9 cellular contexts compared by ENCODE assay signal in the genomic region with DNA sequence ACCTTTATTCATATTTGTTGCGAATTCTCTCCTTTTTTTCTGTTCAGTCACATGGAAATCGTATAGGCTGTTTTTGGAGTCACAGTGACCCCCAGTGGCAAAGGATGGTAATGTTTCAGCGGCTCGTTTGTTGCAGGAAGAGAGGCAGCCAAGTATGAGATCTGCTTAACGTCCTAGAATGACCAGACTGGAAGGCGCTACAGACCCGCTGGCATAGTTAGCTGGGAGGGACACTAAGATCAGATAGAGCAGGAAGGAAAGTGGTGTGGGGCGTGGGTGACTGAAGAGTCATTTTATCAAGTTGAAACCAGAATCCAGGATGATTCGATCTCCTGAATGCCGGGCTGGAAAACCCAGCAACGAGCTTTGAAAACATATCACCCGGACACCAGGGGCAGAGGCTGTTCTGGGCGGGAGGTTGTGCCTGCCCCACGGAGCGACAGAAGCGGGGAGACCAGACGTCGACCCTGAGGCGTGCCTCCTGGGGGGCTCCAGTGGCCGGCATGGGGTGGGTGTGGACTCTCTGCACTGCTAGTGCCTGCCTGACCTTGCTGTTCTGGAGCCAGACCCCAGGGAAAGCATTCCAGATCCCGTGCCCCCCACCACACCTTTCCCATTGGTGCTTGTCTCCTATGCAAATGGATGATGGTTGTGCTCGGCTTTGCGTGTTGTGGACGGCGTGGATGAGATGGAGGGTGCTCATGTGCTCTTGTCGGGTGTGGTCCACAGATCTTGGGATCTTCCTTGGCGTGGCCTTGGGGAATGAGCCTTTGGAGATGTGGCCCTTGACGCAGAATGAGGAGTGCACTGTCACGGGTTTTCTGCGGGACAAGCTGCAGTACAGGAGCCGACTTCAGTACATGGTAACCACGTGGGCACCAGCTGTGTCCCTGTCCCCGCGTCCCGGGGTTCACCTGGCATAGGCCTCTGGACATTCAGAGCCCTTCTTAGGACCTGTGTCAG. TPM values are rescaled to one million over a fixed set of nuclear protein-coding genes. Genes with fewer than 3 reads are reported as not detected.
A peak's percentile ranks its signal among the peaks of the same experiment; 100 is the strongest.
DNase-seq lines count a peak whose midpoint lies in the region; ATAC-seq and TF ChIP-seq lines count a peak whose summit lies in the region.
"Had no signal": no experiment of that assay in that cellular context is flagged by ENCODE, and none has a peak within 500 bp of the region (broad histone marks: within the 10 kb centered on the region; RNA-seq: fewer than 3 reads in every experiment).

No MANE protein-coding gene starts in this region.

- H3K36me3 Mint-ChIP-seq in CD4-positive, alpha-beta memory T cell = no peaks in the 10 kb centered on the region
- H3K36me3 Mint-ChIP-seq in chondrocyte (ENCODE audit: low read depth) = peaks cover 1% of the 10 kb centered on the region

- peak overlapping the region in 4 of 8 donors; percentile 47 to 80 (median 68) for H3K4me3 Mint-ChIP-seq in CD4-positive, alpha-beta memory T cell
- H3K4me3 Mint-ChIP-seq in chondrocyte (ENCODE audit: unreplicated experiment) = peak overlapping the region; percentile 43

- H3K36me3 ChIP-seq in CD4-positive, alpha-beta memory T cell (ENCODE audit: insufficient read depth, low read length) = no peaks in the 10 kb centered on the region
- no peaks in the 10 kb centered on the region for H3K36me3 ChIP-seq in HEK293 (ENCODE audit: control insufficient read depth in 2 of 2, insufficient read depth in 1 of 2, low read length in 2 of 2)

- ATAC-seq in HG02623 (IDR thresholded peaks at IDR 0.05; ENCODE audit: unreplicated experiment) = no peak

- H3K9me3 Mint-ChIP-seq in CD4-positive, alpha-beta memory T cell = no peaks in the 10 kb centered on the region
- no peaks in the 10 kb centered on the region for H3K9me3 Mint-ChIP-seq in chondrocyte (ENCODE audit: low read depth)

- peaks cover 0 to 5% (median 4%) of the 10 kb centered on the region in 4 donors for H3K4me1 Mint-ChIP-seq in CD4-positive, alpha-beta memory T cell
- peaks cover 40% of the 10 kb centered on the region for H3K4me1 Mint-ChIP-seq in chondrocyte (ENCODE audit: low read depth)

- CTCF ChIA-PET in CD4-positive, alpha-beta memory T cell (lab: Charles Lee; ENCODE audit: partially characterized antibody) = interaction anchor here (0.8 to 2.5 kb wide), 15 partner anchors 10 to 860 kb away, joined by 3 to 10 read pairs (median 3); no protein-coding TSS in a partner anchor
- CTCF ChIA-PET in HEK293 (lab: Yijun Ruan, JAX) = interaction anchor here (0.6 to 4.2 kb wide), 30 partner anchors 8 to 885 kb away, joined by 3 to 27 read pairs (median 4); no protein-coding TSS in a partner anchor

- no peaks in the 10 kb centered on the region for H3K27me3 ChIP-seq in CD4-positive, alpha-beta memory T cell (ENCODE audit: insufficient read depth, low read length)

- peak overlapping the region in 3 of 7 donors; percentile 14 to 84 (median 58) for H3K27ac Mint-ChIP-seq in CD4-positive, alpha-beta memory T cell
- H3K27ac Mint-ChIP-seq in chondrocyte (ENCODE audit: unreplicated experiment) = peak overlapping the region; percentile 80

- no peaks in the 10 kb centered on the region for H3K9me3 ChIP-seq in CD4-positive, alpha-beta memory T cell (ENCODE audit: control insufficient read depth in 1 of 2, low read length in 2 of 2)
- H3K9me3 ChIP-seq in HEK293 (ENCODE audit: control insufficient read depth, insufficient read depth, low read depth, low read length) = no peaks in the 10 kb centered on the region

- peak; percentile 66 to 81 (median 73) for DNase-seq in CD4-positive, alpha-beta memory T cell
- DNase-seq in NCI-H446 (lab: John Stamatoyannopoulos, UW) = peak; percentile 7 to 73
- DNase-seq in activated CD4-positive, alpha-beta T cell treated with anti-CD3 and anti-CD28 coated beads for 24 hours (ENCODE audit: low read depth in 2 of 2) = peak; percentile 73 to 74
- no peak for DNase-seq in chondrocyte (ENCODE audit: low spot score)
- DNase-seq in left kidney (ENCODE audit: low read depth, low spot score) = peak; percentile 93
- peak; percentile 80 for DNase-seq in stimulated activated CD4-positive, alpha-beta T cell treated with anti-CD3 and anti-CD28 coated beads, Interleukin-1b, Interleukin-23, amount 100 ng/mL, for 48 hours

- TF ChIP-seq CTCF in HEK293 (tag by site-specific recombination; IDR thresholded peaks at IDR 0.05) = peak; percentile 93
- peak; percentile 96 for TF ChIP-seq CTCF in chondrocyte (IDR thresholded peaks at IDR 0.05)

- no peaks in the 10 kb centered on the region for H3K4me1 ChIP-seq in CD4-positive, alpha-beta memory T cell (ENCODE audit: insufficient read depth, low read length)
- no peaks in the 10 kb centered on the region for H3K4me1 ChIP-seq in HEK293 (ENCODE audit: control insufficient read depth, insufficient read depth, low read length)

- H3K27me3 Mint-ChIP-seq in CD4-positive, alpha-beta memory T cell = peaks cover 0 to 1% of the 10 kb centered on the region in 2 donors
- no peaks in the 10 kb centered on the region for H3K27me3 Mint-ChIP-seq in chondrocyte (ENCODE audit: low read depth)

- POLR2A ChIA-PET in CD4-positive, alpha-beta memory T cell (lab: Charles Lee; ENCODE audit: partially characterized antibody) = no interaction called here
- POLR2A ChIA-PET in HEK293 (lab: Yijun Ruan, JAX) = interaction anchor here (1.1 kb wide), 1 partner anchor 274 kb away, joined by 3 read pairs; no protein-coding TSS in a partner anchor

- intact Hi-C loops in CD4-positive, alpha-beta memory T cell (cut with micrococcal nuclease) = loop anchor here (1.0 to 10.0 kb wide), 5 partner anchors 121 to 1257 kb away; partner anchors contain the start of genes COG4 and SF3B3

- no peak overlapping the region for H3K4me3 ChIP-seq in CD4-positive, alpha-beta memory T cell (ENCODE audit: low read length in 2 of 2)
- H3K4me3 ChIP-seq in HEK293 (ENCODE audit: low read depth, low read length) = no peak overlapping the region; the same call in 1 of the 2 replicates

- no peak overlapping the region for H3K27ac ChIP-seq in CD4-positive, alpha-beta memory T cell (ENCODE audit: low read depth, low read length)
- no peak overlapping the region for H3K27ac ChIP-seq in HEK293 (ENCODE audit: extremely low read depth, low read depth, low read length)

TF ChIP-seq in HEK293, 187 proteins besides CTCF, POLR2A, EP300 and RAD21 (continues in another document):
- TF ChIP-seq HOXD13 (CRISPR knock-in tag; IDR thresholded peaks at IDR 0.05; ENCODE audit: borderline replicate concordance) (no peak), ZNF140 (tag by site-specific recombination; IDR thresholded peaks at IDR 0.05) (no peak), PRDM1 (tag by site-specific recombination; IDR thresholded peaks at IDR 0.05) (no peak), SP7 (tag by site-specific recombination; IDR thresholded peaks at IDR 0.05) (0 out of 2 replicates have a peak, but pooled peaks have one; percentile 16), ZNF423 (tag by site-specific recombination; IDR thresholded peaks at IDR 0.05) (no peak), ZNF2 (tag by site-specific recombination; IDR thresholded peaks at IDR 0.05) (peak; percentile 41; the same call in 1 of the 2 replicates), KLF10 (tag by site-specific recombination; IDR thresholded peaks at IDR 0.05) (no peak), YY1 (tag by site-specific recombination; IDR thresholded peaks at IDR 0.05) (no peak), ZNF529 (tag by site-specific recombination; IDR thresholded peaks at IDR 0.05; ENCODE audit: insufficient replicate concordance) (no peak), ZNF394 (tag by site-specific recombination; IDR thresholded peaks at IDR 0.05; ENCODE audit: borderline replicate concordance) (no peak), MEIS1 (CRISPR knock-in tag; IDR thresholded peaks at IDR 0.05; ENCODE audit: borderline replicate concordance) (no peak), ZBTB1 (tag by site-specific recombination; IDR thresholded peaks at IDR 0.05) (no peak), EGR2 (tag by site-specific recombination; IDR thresholded peaks at IDR 0.05; ENCODE audit: low read depth) (no peak), ZBTB21 (tag by site-specific recombination; IDR thresholded peaks at IDR 0.05) (no peak), ZNF610 (tag by site-specific recombination; IDR thresholded peaks at IDR 0.05; ENCODE audit: borderline replicate concordance) (no peak), ZNF132 (tag by site-specific recombination; IDR thresholded peaks at IDR 0.05; ENCODE audit: borderline replicate concordance) (no peak), RBAK (tag by site-specific recombination; IDR thresholded peaks at IDR 0.05) (no peak)
- TF ChIP-seq, protein P1, sequence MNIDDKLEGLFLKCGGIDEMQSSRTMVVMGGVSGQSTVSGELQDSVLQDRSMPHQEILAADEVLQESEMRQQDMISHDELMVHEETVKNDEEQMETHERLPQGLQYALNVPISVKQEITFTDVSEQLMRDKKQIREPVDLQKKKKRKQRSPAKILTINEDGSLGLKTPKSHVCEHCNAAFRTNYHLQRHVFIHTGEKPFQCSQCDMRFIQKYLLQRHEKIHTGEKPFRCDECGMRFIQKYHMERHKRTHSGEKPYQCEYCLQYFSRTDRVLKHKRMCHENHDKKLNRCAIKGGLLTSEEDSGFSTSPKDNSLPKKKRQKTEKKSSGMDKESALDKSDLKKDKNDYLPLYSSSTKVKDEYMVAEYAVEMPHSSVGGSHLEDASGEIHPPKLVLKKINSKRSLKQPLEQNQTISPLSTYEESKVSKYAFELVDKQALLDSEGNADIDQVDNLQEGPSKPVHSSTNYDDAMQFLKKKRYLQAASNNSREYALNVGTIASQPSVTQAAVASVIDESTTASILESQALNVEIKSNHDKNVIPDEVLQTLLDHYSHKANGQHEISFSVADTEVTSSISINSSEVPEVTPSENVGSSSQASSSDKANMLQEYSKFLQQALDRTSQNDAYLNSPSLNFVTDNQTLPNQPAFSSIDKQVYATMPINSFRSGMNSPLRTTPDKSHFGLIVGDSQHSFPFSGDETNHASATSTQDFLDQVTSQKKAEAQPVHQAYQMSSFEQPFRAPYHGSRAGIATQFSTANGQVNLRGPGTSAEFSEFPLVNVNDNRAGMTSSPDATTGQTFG (tag by site-specific recombination; IDR thresholded peaks at IDR 0.05; ENCODE audit: borderline replicate concordance) = no peak
- TF ChIP-seq, protein P2, sequence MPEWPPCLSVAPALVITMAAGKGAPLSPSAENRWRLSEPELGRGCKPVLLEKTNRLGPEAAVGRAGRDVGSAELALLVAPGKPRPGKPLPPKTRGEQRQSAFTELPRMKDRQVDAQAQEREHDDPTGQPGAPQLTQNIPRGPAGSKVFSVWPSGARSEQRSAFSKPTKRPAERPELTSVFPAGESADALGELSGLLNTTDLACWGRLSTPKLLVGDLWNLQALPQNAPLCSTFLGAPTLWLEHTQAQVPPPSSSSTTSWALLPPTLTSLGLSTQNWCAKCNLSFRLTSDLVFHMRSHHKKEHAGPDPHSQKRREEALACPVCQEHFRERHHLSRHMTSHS (tag by site-specific recombination; IDR thresholded peaks at IDR 0.05) = no peak

RNA-seq across cellular contexts. Expression of gene IL34, which starts 7.7 kb away (rescaled TPM):
- total RNA-seq in CD4-positive, alpha-beta memory T cell = not detected
- polyA plus RNA-seq in CD4-positive, alpha-beta memory T cell = not detected
- 13.0 to 25.0 TPM (median 20.8 TPM) in 3 replicates for total RNA-seq in chondrocyte
- total RNA-seq: T-helper 1 cell treated with Interleukin-12 subunit alpha and Interleukin-12 subunit beta and Interleukin-4 antibody, amounts not matched to agents 30 ng/mL and 1 ng/mL, for 36 hours had no signal

RNA-seq across cellular contexts. Expression of gene MTSS2, which starts 31.8 kb away (rescaled TPM):
- 1 to 10 TPM; 1.8 to 1.9 TPM for total RNA-seq in CD4-positive, alpha-beta memory T cell
- polyA plus RNA-seq in CD4-positive, alpha-beta memory T cell = not detected
- total RNA-seq in chondrocyte = 243 to 296 TPM (median 282 TPM) in 3 replicates

Comparison
In these comparisons a context has a peak if more than half of its experiments do, and no peak if none do; other contexts are left out.
1. RNA of gene IL34, which starts 7.7 kb away (total RNA-seq): 13.0 to 25.0 TPM in chondrocyte; not detected in CD4-positive, alpha-beta memory T cell; every median in the first group is over 10 times any median in the second.
2. RNA of gene MTSS2, which starts 31.8 kb away (total RNA-seq): 243 to 296 TPM in chondrocyte; 1.8 to 1.9 TPM in CD4-positive, alpha-beta memory T cell; every median in the first group is over 10 times any median in the second.